ENCODE assay signal across 9 cellular contexts in genomic region chr2:227862741-227863588, GRCh38. TPM values are rescaled to one million over a fixed set of nuclear protein-coding genes. Genes with fewer than 3 reads are reported as not detected.
A peak's percentile ranks its signal among the peaks of the same experiment; 100 is the strongest.
DNase-seq lines count a peak whose midpoint lies in the region; ATAC-seq and TF ChIP-seq lines count a peak whose summit lies in the region.
"Had no signal": no experiment of that assay in that cellular context is flagged by ENCODE, and none has a peak within 500 bp of the region (broad histone marks: within the 10 kb centered on the region; RNA-seq: fewer than 3 reads in every experiment).

No MANE protein-coding gene starts in this region.

- no peak overlapping the region for H3K4me3 ChIP-seq in H7 (ENCODE audit: insufficient read depth, low read depth, low read length)
- peak overlapping the region in 1 of 2 experiments; percentile 4; a peak in 1 of 4 replicates for H3K4me3 ChIP-seq in SK-N-SH (ENCODE audit: low read depth in 2 of 2, low read length in 1 of 2)
- H3K4me3 ChIP-seq in skeletal muscle cell (ENCODE audit: low read depth, low read length) = no peak overlapping the region

- peaks cover 6% of the 10 kb centered on the region for H3K27me3 Mint-ChIP-seq in nephron progenitor cell (ENCODE audit: low read depth, poor library complexity)

- H3K9me3 Mint-ChIP-seq in nephron progenitor cell = no peaks in the 10 kb centered on the region

- no peaks in the 10 kb centered on the region for H3K79me2 ChIP-seq in SK-N-SH (ENCODE audit: insufficient read depth)

- peak overlapping the region; percentile 50; the same call in 1 of the 2 replicates for H3K9ac ChIP-seq in SK-N-SH

- no peak overlapping the region for H3K4me3 Mint-ChIP-seq in nephron progenitor cell

- H3F3A ChIP-seq in SK-N-SH (replicated peaks; ENCODE audit: insufficient read depth) = peaks cover 30% of the 10 kb centered on the region

- no peaks in the 10 kb centered on the region for H3K9me3 ChIP-seq in SK-N-SH

- no peak overlapping the region for H3K27ac Mint-ChIP-seq in nephron progenitor cell

- WGBS in SK-N-SH (ENCODE audit: low lambda C conversion rate) = 13% methylated on average over 6 of the region's 7 CpGs

- H4K20me1 ChIP-seq in SK-N-SH (ENCODE audit: insufficient read depth) = no peaks in the 10 kb centered on the region

- DNase-seq in H7 (peak; percentile 48), SK-N-SH (no peak), foreskin keratinocyte (peak; percentile 86 to 94), skeletal muscle cell (ENCODE audit: low read depth) (peak; percentile 96), nephron progenitor cell (no peak), NCI-H2029 (lab: John Stamatoyannopoulos, UW) (no peak)
- DNase-seq: activated naive CD4-positive, alpha-beta T cell treated with anti-CD3 and anti-CD28 coated beads, Interleukin-2, amount 50 U/mL, for 16 hours had no signal

- H3K27ac ChIP-seq in SK-N-SH (ENCODE audit: low read depth in 2 of 2, low read length in 1 of 2) = peak overlapping the region in 1 of 2 experiments; percentile 88; a peak in 2 of 4 replicates
- no peak overlapping the region for H3K27ac ChIP-seq in foreskin keratinocyte

- H3K36me3 ChIP-seq in H7 (replicated peaks; ENCODE audit: control insufficient read depth, insufficient read depth, low read length) = no peaks in the 10 kb centered on the region
- H3K36me3 ChIP-seq in SK-N-SH (replicated peaks in 1 of 2; ENCODE audit: control insufficient read depth in 1 of 2, insufficient read depth in 2 of 2, low read length in 1 of 2) = no peaks in the 10 kb centered on the region

- peaks cover 5% of the 10 kb centered on the region for H3K4me1 Mint-ChIP-seq in nephron progenitor cell

- POLR2A ChIA-PET in SK-N-SH (lab: Yijun Ruan, JAX) = interaction anchor here (0.6 kb wide), 1 partner anchor 9 kb away, joined by 3 read pairs; no protein-coding TSS in a partner anchor

- H3K27me3 ChIP-seq in H7 (ENCODE audit: control insufficient read depth, insufficient read depth, low read length) (no peaks in the 10 kb centered on the region), SK-N-SH (ENCODE audit: insufficient read depth) (no peaks in the 10 kb centered on the region), foreskin keratinocyte (no peaks in the 10 kb centered on the region)

- peak in 1 of 2 experiments; percentile 80; a peak in 2 of 4 replicates for TF ChIP-seq EP300 in SK-N-SH (IDR thresholded peaks at IDR 0.05; ENCODE audit: borderline replicate concordance in 1 of 2, low read depth in 1 of 2, low read length in 1 of 2)

- H3K4me1 ChIP-seq in SK-N-SH (ENCODE audit: control insufficient read depth in 1 of 2, insufficient read depth in 2 of 2, low read depth in 1 of 2, low read length in 1 of 2) (peaks cover 0 to 18% of the 10 kb centered on the region in 2 experiments; a peak in 2 of 4 replicates), foreskin keratinocyte (peaks cover 13% of the 10 kb centered on the region)

- H3K4me2 ChIP-seq in SK-N-SH = peak overlapping the region; percentile 42

- no peaks in the 10 kb centered on the region for H3K36me3 Mint-ChIP-seq in nephron progenitor cell (ENCODE audit: low read depth)

- TF ChIP-seq CTCF in SK-N-SH (IDR thresholded peaks at IDR 0.05) (peak; percentile 38; the same call in 1 of the 2 replicates), foreskin keratinocyte (conservative IDR thresholded peaks at IDR 0.05) (peak; percentile 69), nephron progenitor cell (IDR thresholded peaks at IDR 0.05) (no peak)

- no peaks in the 10 kb centered on the region for H3K9me2 ChIP-seq in SK-N-SH

- peak; percentile 15; the same call in 1 of the 2 replicates for TF ChIP-seq RAD21 in SK-N-SH (IDR thresholded peaks at IDR 0.05; ENCODE audit: low read length)

- CTCF ChIA-PET in SK-N-SH (lab: Yijun Ruan, JAX) = interaction anchor here (0.6 to 3.0 kb wide), 16 partner anchors 8 to 457 kb away, joined by 3 to 21 read pairs (median 5); partner anchors contain the start of gene DAW1

- peak overlapping the region; percentile 31; the same call in 1 of the 2 replicates for H2AFZ ChIP-seq in SK-N-SH (ENCODE audit: low read depth)

- ATAC-seq in foreskin keratinocyte (peak; percentile 96), HG02970 (IDR thresholded peaks at IDR 0.05; ENCODE audit: low FRiP score, unreplicated experiment) (no peak), GM21786 (IDR thresholded peaks at IDR 0.05; ENCODE audit: unreplicated experiment) (no peak)

TF ChIP-seq in SK-N-SH, 30 proteins besides CTCF, POLR2A, EP300 and RAD21 (continues in another document):
- TF ChIP-seq MAX (IDR thresholded peaks at IDR 0.05; ENCODE audit: low read depth) (0 out of 2 replicates have a peak, but pooled peaks have one; percentile 25), ELF1 (IDR thresholded peaks at IDR 0.05) (no peak), SIN3A (IDR thresholded peaks at IDR 0.05; ENCODE audit: borderline replicate concordance, low read depth, low read length) (no peak), USF1 (IDR thresholded peaks at IDR 0.05; ENCODE audit: borderline replicate concordance, low read depth) (no peak), IRF3 (IDR thresholded peaks at IDR 0.05; ENCODE audit: low read depth, low read length) (no peak), TCF12 (IDR thresholded peaks at IDR 0.05) (peak; percentile 75), RFX5 (IDR thresholded peaks at IDR 0.05; ENCODE audit: low read length) (no peak), FOXJ3 (CRISPR knock-in tag; IDR thresholded peaks at IDR 0.05) (no peak), TEAD4 (IDR thresholded peaks at IDR 0.05; ENCODE audit: borderline replicate concordance, insufficient read depth) (peak; percentile 63; the same call in 1 of the 2 replicates), ZBTB33 (IDR thresholded peaks at IDR 0.05; ENCODE audit: borderline replicate concordance, low read depth) (no peak), EZH2phosphoT487 (IDR thresholded peaks at IDR 0.05; ENCODE audit: borderline replicate concordance, low read depth) (no peak), GABPA (IDR thresholded peaks at IDR 0.05; ENCODE audit: low read depth) (no peak), FOXM1 (IDR thresholded peaks at IDR 0.05; ENCODE audit: low read depth) (no peak), GATA2 (CRISPR knock-in tag; IDR thresholded peaks at IDR 0.05) (no peak), RXRA (IDR thresholded peaks at IDR 0.05; ENCODE audit: borderline replicate concordance, low read depth) (no peak; the same call in 1 of the 2 replicates), PBX3 (IDR thresholded peaks at IDR 0.05) (peak; percentile 67), CHD2 (IDR thresholded peaks at IDR 0.05; ENCODE audit: low read length, partially characterized antibody) (no peak)

RNA-seq across cellular contexts. Expression of gene DAW1, which starts 8.5 kb away (rescaled TPM):
- total RNA-seq in H7 (2014; rRNA removed; shearing (Covaris generic)) = 0.10 TPM in 1 of 2 replicates, not detected in the other
- 1.2 and 2.4 TPM in 2 replicates for polyA plus RNA-seq in SK-N-SH (2012; rRNA removed)
- 2.4 TPM in 2 replicates for polyA plus RNA-seq in SK-N-SH (2012; cell fraction: cytosol; rRNA removed)
- 0.94 and 1.8 TPM in 2 replicates for polyA plus RNA-seq in SK-N-SH (2012; cell fraction: nucleus; rRNA removed)
- 0.39 and 0.44 TPM in 2 replicates for total RNA-seq in foreskin keratinocyte
- 0.24 and 0.31 TPM in 2 replicates for polyA plus RNA-seq in foreskin keratinocyte

RNA-seq across cellular contexts. Expression of gene CCL20, which starts 49.3 kb away (rescaled TPM):
- not detected in 2 replicates for total RNA-seq in H7 (2014; rRNA removed; shearing (Covaris generic))
- 0.12 TPM in 1 of 2 replicates, not detected in the other for polyA plus RNA-seq in SK-N-SH (2012; rRNA removed)
- 0.29 and 0.40 TPM in 2 replicates for polyA plus RNA-seq in SK-N-SH (2012; cell fraction: cytosol; rRNA removed)
- polyA plus RNA-seq in SK-N-SH (2012; cell fraction: nucleus; rRNA removed) = 0.19 and 0.21 TPM in 2 replicates
- 0.58 and 0.81 TPM in 2 replicates for total RNA-seq in foreskin keratinocyte
- 0.60 and 0.70 TPM in 2 replicates for polyA plus RNA-seq in foreskin keratinocyte

Comparison
In these comparisons a context has a peak if more than half of its experiments do, and no peak if none do; other contexts are left out.
1. DNase-seq: peak in H7 (single experiment), foreskin keratinocyte (2 of 2) and skeletal muscle cell (single experiment); none in SK-N-SH (single experiment), nephron progenitor cell (single experiment) and NCI-H2029 (single experiment).